ENCODE assay signal across 22 cellular contexts in genomic region chr16:26531290-26531730, GRCh38.
"Had no signal": no experiment of that assay in that cellular context is flagged by ENCODE, and none has a peak within 500 bp of the region (broad histone marks: within the 10 kb centered on the region; RNA-seq: fewer than 3 reads in every experiment).

No MANE protein-coding gene starts in this region.

- H3K4me1 ChIP-seq: pancreas, prostate gland, sigmoid colon, stomach, thyroid gland, tibial nerve, upper lobe of left lung, vagina had no signal

- ATAC-seq: natural killer cell; pancreas; right cardiac atrium; stimulated activated naive B cell treated with anti-CD40 and anti-IgM and Interleukin-4, amounts not matched to agents 10 μg/mL and 1 μg/mL and 100 μg/mL, for 72 hours had no signal

- H3K9me3 ChIP-seq: neutrophil, pancreas, prostate gland, right lobe of liver, sigmoid colon, stomach, thoracic aorta, thyroid gland, tibial nerve, upper lobe of left lung, vagina had no signal

- H3K27me3 ChIP-seq: neutrophil, pancreas, right lobe of liver, sigmoid colon, stomach, thyroid gland, tibial nerve, upper lobe of left lung, vagina had no signal

- H3K4me3 ChIP-seq: pancreas, prostate gland, right lobe of liver, sigmoid colon, stomach, thoracic aorta, thyroid gland, tibial nerve, upper lobe of left lung, vagina had no signal

- H3K36me3 ChIP-seq: neutrophil, pancreas, prostate gland, right lobe of liver, sigmoid colon, stomach, thoracic aorta, thyroid gland, tibial nerve, upper lobe of left lung, vagina had no signal

- DNase-seq: natural killer cell; nucleus accumbens; pancreas; right cardiac atrium; sigmoid colon; small intestine; stimulated activated CD4-positive, alpha-beta T cell treated with anti-CD3 and anti-CD28 coated beads, Interleukin-15, amount 100 ng/mL, for 24 hours; stimulated activated CD4-positive, alpha-beta T cell treated with anti-CD3 and anti-CD28 coated beads, Interleukin-2, amount 100 ng/mL, for 24 hours; stimulated activated CD4-positive, alpha-beta T cell treated with anti-CD3 and anti-CD28 coated beads, Interleukin-2, amount 100 ng/mL, for 48 hours; stimulated activated CD4-positive, alpha-beta T cell treated with anti-CD3 and anti-CD28 coated beads, Interleukin-4, amount 100 ng/mL, for 24 hours; stimulated activated naive B cell treated with anti-CD40 and anti-IgM and Interleukin-4, amounts not matched to agents 10 μg/mL and 1 μg/mL and 100 μg/mL, for 72 hours; stimulated activated naive CD4-positive, alpha-beta T cell treated with Interleukin-2 at 50 U/mL for 16 hours; stomach; thyroid gland; trophoblast cell; upper lobe of left lung had no signal

- H3K27ac ChIP-seq: neutrophil, pancreas, prostate gland, right lobe of liver, sigmoid colon, stomach, thoracic aorta, thyroid gland, tibial nerve, upper lobe of left lung, vagina had no signal
